ENCODE assay signal across 9 cellular contexts in the genomic region with DNA sequence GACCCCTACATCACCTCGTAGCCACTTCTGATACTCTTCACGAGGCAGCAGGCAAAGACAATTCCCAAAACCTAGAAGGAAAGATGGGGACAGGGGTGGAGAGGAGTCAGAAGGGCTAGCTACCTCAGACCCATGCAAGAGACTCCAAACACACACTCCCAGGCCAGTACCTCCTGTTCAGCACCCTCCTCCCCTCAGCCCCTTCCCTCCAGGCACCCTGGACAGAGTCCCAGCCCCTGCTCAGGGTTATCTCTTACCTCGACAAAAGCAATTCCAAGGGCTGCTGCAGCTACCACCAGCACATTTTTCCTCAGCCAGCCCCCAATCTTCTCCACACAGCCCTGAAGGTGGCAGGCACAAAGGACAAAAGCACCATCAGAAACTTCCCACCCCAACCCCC. TPM values are rescaled to one million over a fixed set of nuclear protein-coding genes. Genes with fewer than 3 reads are reported as not detected.
A peak's percentile ranks its signal among the peaks of the same experiment; 100 is the strongest.
DNase-seq lines count a peak whose midpoint lies in the region; ATAC-seq and TF ChIP-seq lines count a peak whose summit lies in the region.
"Had no signal": no experiment of that assay in that cellular context is flagged by ENCODE, and none has a peak within 500 bp of the region (broad histone marks: within the 10 kb centered on the region; RNA-seq: fewer than 3 reads in every experiment).

No MANE protein-coding gene starts in this region.

- no peak for TF ChIP-seq POLR2A in gastroesophageal sphincter (IDR thresholded peaks at IDR 0.05)

- peaks cover 57% of the 10 kb centered on the region for H3F3A ChIP-seq in SK-N-SH (replicated peaks; ENCODE audit: insufficient read depth)

- POLR2A ChIA-PET in SK-N-SH (lab: Yijun Ruan, JAX), result interaction anchor here (0.6 to 1.3 kb wide), 2 partner anchors 12 to 335 kb away, joined by 3 to 6 read pairs; no protein-coding TSS in a partner anchor

- H3K27ac ChIP-seq in SK-N-SH (ENCODE audit: low read depth in 2 of 2, low read length in 1 of 2) (no peak overlapping the region), gastroesophageal sphincter (peak overlapping the region in 3 of 4 donors; percentile 73 to 98 (median 96)), subcutaneous abdominal adipose tissue (ENCODE audit: low read depth, low read length) (peak overlapping the region; percentile 100)
- H3K27ac ChIP-seq: KMS-11 had no signal

- H3K4me2 ChIP-seq in SK-N-SH, result peak overlapping the region; percentile 30; the same call in 1 of the 2 replicates
- H3K4me2 ChIP-seq: KMS-11 had no signal

- H3K4me3 ChIP-seq in SK-N-SH (ENCODE audit: low read depth in 2 of 2, low read length in 1 of 2) (no peak overlapping the region), gastroesophageal sphincter (no peak overlapping the region), subcutaneous abdominal adipose tissue (ENCODE audit: low read depth in 1 of 5, low read length in 5 of 5) (peak overlapping the region in 1 of 5 donors; percentile 22)

- DNase-seq in SK-N-SH (no peak), hepatic stellate cell (ENCODE audit: low spot score) (no peak)
- no peak for DNase-seq in stimulated activated naive CD4-positive, alpha-beta T cell treated with Interleukin-2 at 50 U/mL for 16 hours (lab: John Stamatoyannopoulos, UW)
- DNase-seq: activated T-cell treated with anti-CD3 and anti-CD28 coated beads, Interleukin-2, amount 50 U/mL, for 24 hours had no signal

- 76% methylated on average over 3 of the region's 3 CpGs for WGBS in SK-N-SH (ENCODE audit: low lambda C conversion rate)
- 0 to 43% methylated on average over 1 to 3 of the region's 3 CpGs for WGBS in gastroesophageal sphincter (ENCODE audit: low coverage in 1 of 2), 2 donors

- no peaks in the 10 kb centered on the region for H3K9me2 ChIP-seq in SK-N-SH

- TF ChIP-seq RAD21 in SK-N-SH (IDR thresholded peaks at IDR 0.05; ENCODE audit: low read length), result no peak

- peaks cover 51% of the 10 kb centered on the region for H4K20me1 ChIP-seq in SK-N-SH (ENCODE audit: insufficient read depth)

- no peak overlapping the region for H3K9ac ChIP-seq in SK-N-SH
- no peak overlapping the region for H3K9ac ChIP-seq in subcutaneous abdominal adipose tissue (ENCODE audit: low read length in 5 of 5)
- H3K9ac ChIP-seq: KMS-11 had no signal

- H3K4me1 ChIP-seq in SK-N-SH (ENCODE audit: control insufficient read depth in 1 of 2, insufficient read depth in 2 of 2, low read depth in 1 of 2, low read length in 1 of 2), result peaks cover under 1 to 35% of the 10 kb centered on the region in 2 experiments; a peak in 3 of 4 replicates
- peaks cover 6 to 85% (median 53%) of the 10 kb centered on the region in 3 donors for H3K4me1 ChIP-seq in gastroesophageal sphincter
- peaks cover 14 to 89% (median 82%) of the 10 kb centered on the region in 5 donors for H3K4me1 ChIP-seq in subcutaneous abdominal adipose tissue (ENCODE audit: control insufficient read depth in 5 of 5, insufficient read depth in 5 of 5, low read length in 5 of 5)

- H3K27me3 ChIP-seq in SK-N-SH (ENCODE audit: insufficient read depth) (no peaks in the 10 kb centered on the region), gastroesophageal sphincter (no peaks in the 10 kb centered on the region), subcutaneous abdominal adipose tissue (ENCODE audit: control insufficient read depth in 5 of 5, insufficient read depth in 4 of 5, low read length in 5 of 5) (no peaks in the 10 kb centered on the region)

- no peak for TF ChIP-seq CTCF in SK-N-SH (IDR thresholded peaks at IDR 0.05)
- no peak for TF ChIP-seq CTCF in gastroesophageal sphincter (IDR thresholded peaks at IDR 0.05)

- H3K36me3 ChIP-seq in SK-N-SH (replicated peaks in 1 of 2; ENCODE audit: control insufficient read depth in 1 of 2, insufficient read depth in 2 of 2, low read length in 1 of 2), result peaks cover 34% of the 10 kb centered on the region in 2 experiments
- peaks cover 0 to 36% of the 10 kb centered on the region in 2 donors for H3K36me3 ChIP-seq in gastroesophageal sphincter
- peaks cover 0 to 47% (median 36%) of the 10 kb centered on the region in 5 donors for H3K36me3 ChIP-seq in subcutaneous abdominal adipose tissue (ENCODE audit: control insufficient read depth in 5 of 5, insufficient read depth in 5 of 5, low read length in 5 of 5)

- CTCF ChIA-PET in SK-N-SH (lab: Yijun Ruan, JAX), result interaction anchor here (0.9 to 11.2 kb wide), 8 partner anchors 10 to 382 kb away, joined by 3 to 202 read pairs (median 6); a partner anchor contains a TSS

- no peak for ATAC-seq in SK-N-SH treated with all-trans-retinoic acid at 6 μM for 48 hours
- ATAC-seq in gastroesophageal sphincter, result no peak
- ATAC-seq: sciatic nerve had no signal

- H2AFZ ChIP-seq in SK-N-SH (ENCODE audit: low read depth), result no peak overlapping the region

- TF ChIP-seq EP300 in SK-N-SH (IDR thresholded peaks at IDR 0.05; ENCODE audit: borderline replicate concordance in 1 of 2, low read depth in 1 of 2, low read length in 1 of 2) (no peak), gastroesophageal sphincter (IDR thresholded peaks at IDR 0.05) (no peak)

- H3K9me3 ChIP-seq in SK-N-SH (no peaks in the 10 kb centered on the region), gastroesophageal sphincter (no peaks in the 10 kb centered on the region), subcutaneous abdominal adipose tissue (ENCODE audit: control insufficient read depth in 5 of 5, low read length in 5 of 5) (no peaks in the 10 kb centered on the region)

- H3K79me2 ChIP-seq in SK-N-SH (ENCODE audit: insufficient read depth), result peaks cover 37% of the 10 kb centered on the region

TF ChIP-seq in SK-N-SH, 30 proteins besides CTCF, POLR2A, EP300 and RAD21:
- TF ChIP-seq POLR2AphosphoS5 (IDR thresholded peaks at IDR 0.05; ENCODE audit: low read depth, low read length) (0 out of 2 replicates have a peak, but pooled peaks have one; percentile 9), JUND (IDR thresholded peaks at IDR 0.05) (no peak)
TF ChIP-seq in SK-N-SH: peak in this region for 1.

TF ChIP-seq in SK-N-SH treated with all-trans-retinoic acid at 6 μM for 48 hours, 23 proteins besides CTCF, POLR2A, EP300 and RAD21 (continues in another document):
- TF ChIP-seq, protein P1, sequence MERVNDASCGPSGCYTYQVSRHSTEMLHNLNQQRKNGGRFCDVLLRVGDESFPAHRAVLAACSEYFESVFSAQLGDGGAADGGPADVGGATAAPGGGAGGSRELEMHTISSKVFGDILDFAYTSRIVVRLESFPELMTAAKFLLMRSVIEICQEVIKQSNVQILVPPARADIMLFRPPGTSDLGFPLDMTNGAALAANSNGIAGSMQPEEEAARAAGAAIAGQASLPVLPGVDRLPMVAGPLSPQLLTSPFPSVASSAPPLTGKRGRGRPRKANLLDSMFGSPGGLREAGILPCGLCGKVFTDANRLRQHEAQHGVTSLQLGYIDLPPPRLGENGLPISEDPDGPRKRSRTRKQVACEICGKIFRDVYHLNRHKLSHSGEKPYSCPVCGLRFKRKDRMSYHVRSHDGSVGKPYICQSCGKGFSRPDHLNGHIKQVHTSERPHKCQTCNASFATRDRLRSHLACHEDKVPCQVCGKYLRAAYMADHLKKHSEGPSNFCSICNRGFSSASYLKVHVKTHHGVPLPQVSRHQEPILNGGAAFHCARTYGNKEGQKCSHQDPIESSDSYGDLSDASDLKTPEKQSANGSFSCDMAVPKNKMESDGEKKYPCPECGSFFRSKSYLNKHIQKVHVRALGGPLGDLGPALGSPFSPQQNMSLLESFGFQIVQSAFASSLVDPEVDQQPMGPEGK (CRISPR knock-in tag; IDR thresholded peaks at IDR 0.05; ENCODE audit: borderline replicate concordance), result no peak
- TF ChIP-seq, protein P2, sequence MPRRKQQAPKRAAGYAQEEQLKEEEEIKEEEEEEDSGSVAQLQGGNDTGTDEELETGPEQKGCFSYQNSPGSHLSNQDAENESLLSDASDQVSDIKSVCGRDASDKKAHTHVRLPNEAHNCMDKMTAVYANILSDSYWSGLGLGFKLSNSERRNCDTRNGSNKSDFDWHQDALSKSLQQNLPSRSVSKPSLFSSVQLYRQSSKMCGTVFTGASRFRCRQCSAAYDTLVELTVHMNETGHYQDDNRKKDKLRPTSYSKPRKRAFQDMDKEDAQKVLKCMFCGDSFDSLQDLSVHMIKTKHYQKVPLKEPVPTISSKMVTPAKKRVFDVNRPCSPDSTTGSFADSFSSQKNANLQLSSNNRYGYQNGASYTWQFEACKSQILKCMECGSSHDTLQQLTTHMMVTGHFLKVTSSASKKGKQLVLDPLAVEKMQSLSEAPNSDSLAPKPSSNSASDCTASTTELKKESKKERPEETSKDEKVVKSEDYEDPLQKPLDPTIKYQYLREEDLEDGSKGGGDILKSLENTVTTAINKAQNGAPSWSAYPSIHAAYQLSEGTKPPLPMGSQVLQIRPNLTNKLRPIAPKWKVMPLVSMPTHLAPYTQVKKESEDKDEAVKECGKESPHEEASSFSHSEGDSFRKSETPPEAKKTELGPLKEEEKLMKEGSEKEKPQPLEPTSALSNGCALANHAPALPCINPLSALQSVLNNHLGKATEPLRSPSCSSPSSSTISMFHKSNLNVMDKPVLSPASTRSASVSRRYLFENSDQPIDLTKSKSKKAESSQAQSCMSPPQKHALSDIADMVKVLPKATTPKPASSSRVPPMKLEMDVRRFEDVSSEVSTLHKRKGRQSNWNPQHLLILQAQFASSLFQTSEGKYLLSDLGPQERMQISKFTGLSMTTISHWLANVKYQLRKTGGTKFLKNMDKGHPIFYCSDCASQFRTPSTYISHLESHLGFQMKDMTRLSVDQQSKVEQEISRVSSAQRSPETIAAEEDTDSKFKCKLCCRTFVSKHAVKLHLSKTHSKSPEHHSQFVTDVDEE (CRISPR knock-in tag; IDR thresholded peaks at IDR 0.05), result no peak
- TF ChIP-seq ISL1 (CRISPR knock-in tag; IDR thresholded peaks at IDR 0.05) (no peak), OSR1 (CRISPR knock-in tag; IDR thresholded peaks at IDR 0.05) (no peak)

RNA-seq across cellular contexts. Expression of a gene that starts 3.3 kb away (rescaled TPM):
- polyA plus RNA-seq in SK-N-SH (2012; rRNA removed), result 1,022 and 1,465 TPM in 2 replicates
- 1,236 and 1,638 TPM in 2 replicates for polyA plus RNA-seq in SK-N-SH (2012; cell fraction: cytosol; rRNA removed)
- polyA plus RNA-seq in SK-N-SH (2012; cell fraction: nucleus; rRNA removed), result 454 and 623 TPM in 2 replicates
- 100 to 1,000 TPM; 500 to 856 (median 792) TPM for total RNA-seq in gastroesophageal sphincter

RNA-seq across cellular contexts. Expression of a gene that starts 5.4 kb away (rescaled TPM):
- polyA plus RNA-seq in SK-N-SH (2012; rRNA removed), result 5.2 and 5.4 TPM in 2 replicates
- 1.6 and 1.7 TPM in 2 replicates for polyA plus RNA-seq in SK-N-SH (2012; cell fraction: cytosol; rRNA removed)
- 46.0 and 49.7 TPM in 2 replicates for polyA plus RNA-seq in SK-N-SH (2012; cell fraction: nucleus; rRNA removed)
- 10 to 100 TPM; 18.0 to 57.0 (median 31.9) TPM for total RNA-seq in gastroesophageal sphincter

RNA-seq across cellular contexts. Expression of a gene that starts 9.7 kb away (rescaled TPM):
- polyA plus RNA-seq in SK-N-SH (2012; rRNA removed), result 277 and 331 TPM in 2 replicates
- polyA plus RNA-seq in SK-N-SH (2012; cell fraction: cytosol; rRNA removed), result 243 and 313 TPM in 2 replicates
- 89.7 and 130 TPM in 2 replicates for polyA plus RNA-seq in SK-N-SH (2012; cell fraction: nucleus; rRNA removed)
- 100 to 1,000 TPM; 187 to 214 (median 196) TPM for total RNA-seq in gastroesophageal sphincter

RNA-seq across cellular contexts. Expression of a gene that starts 17.4 kb away (rescaled TPM):
- 6.9 and 9.4 TPM in 2 replicates for polyA plus RNA-seq in SK-N-SH (2012; rRNA removed)
- polyA plus RNA-seq in SK-N-SH (2012; cell fraction: cytosol; rRNA removed), result 5.3 and 8.8 TPM in 2 replicates
- polyA plus RNA-seq in SK-N-SH (2012; cell fraction: nucleus; rRNA removed), result 7.2 and 8.0 TPM in 2 replicates
- total RNA-seq in gastroesophageal sphincter, result 1 to 10 TPM; 2.8 to 9.8 (median 3.6) TPM

RNA-seq across cellular contexts. Expression of a gene that starts 17.9 kb away (rescaled TPM):
- 17.6 and 19.7 TPM in 2 replicates for polyA plus RNA-seq in SK-N-SH (2012; rRNA removed)
- 7.3 and 9.1 TPM in 2 replicates for polyA plus RNA-seq in SK-N-SH (2012; cell fraction: cytosol; rRNA removed)
- polyA plus RNA-seq in SK-N-SH (2012; cell fraction: nucleus; rRNA removed), result 71.0 and 80.7 TPM in 2 replicates
- total RNA-seq in gastroesophageal sphincter, result 100 to 1,000 TPM; 143 to 260 (median 182) TPM

Comparison
In these comparisons a context has a peak if more than half of its experiments do, and no peak if none do; other contexts are left out.
1. H3K27ac ChIP-seq: peak in gastroesophageal sphincter (3 of 4) and subcutaneous abdominal adipose tissue (single experiment); none in SK-N-SH (0 of 2).